ENCODE assay signal across 12 cellular contexts in genomic region chr14:90111895-90112534, GRCh38. TPM values are rescaled to one million over a fixed set of nuclear protein-coding genes. Genes with fewer than 3 reads are reported as not detected.
DNase-seq lines count a peak whose midpoint lies in the region; ATAC-seq and TF ChIP-seq lines count a peak whose summit lies in the region.
"Had no signal": no experiment of that assay in that cellular context is flagged by ENCODE, and none has a peak within 500 bp of the region (broad histone marks: within the 10 kb centered on the region; RNA-seq: fewer than 3 reads in every experiment).

No MANE protein-coding gene starts in this region.

- no peak for TF ChIP-seq CTCF in PC-9 (conservative IDR thresholded peaks at IDR 0.05)

- H3K27ac ChIP-seq in PC-9: no peak overlapping the region
- H3K27ac ChIP-seq: SJCRH30 had no signal

- ATAC-seq in esophagus mucosa (peak; percentile 81), GM19328 (IDR thresholded peaks at IDR 0.05; ENCODE audit: unreplicated experiment) (no peak)
- ATAC-seq: right cardiac atrium had no signal

- POLR2A ChIA-PET in PC-9 (lab: Charles Lee; ENCODE audit: unreplicated experiment): no interaction called here

- no peaks in the 10 kb centered on the region for H4K20me1 ChIP-seq in PC-9 (ENCODE audit: insufficient read depth)

- no peaks in the 10 kb centered on the region for H3K9me2 ChIP-seq in PC-9 (ENCODE audit: insufficient read depth)

- no peaks in the 10 kb centered on the region for H3K79me2 ChIP-seq in PC-9 (ENCODE audit: low read depth)

- intact Hi-C loops in PC-9 (cut with micrococcal nuclease; ENCODE audit: unreplicated experiment): no loop called here

- DNase-seq in GM04504 (ENCODE audit: low read depth): peak; percentile 28
- DNase-seq in PC-9: peak in 1 of 2 experiments; percentile 64
- peak; percentile 65 for DNase-seq in skeletal muscle cell (ENCODE audit: low read depth)
- DNase-seq in NCI-H510A treated with DMSO at 0.1 percent for 48 hours (lab: John Stamatoyannopoulos, UW): no peak
- DNase-seq in NCI-H748 treated with DMSO at 0.1 percent for 48 hours (lab: John Stamatoyannopoulos, UW): no peak
- DNase-seq: activated B cell treated with CpG ODN at 0.5 μM for 24 hours; activated T-cell treated with anti-CD3 and anti-CD28 coated beads, Interleukin-2, amount 50 U/mL, for 1 hour; NCI-H1105 treated with DMSO at 0.1 percent for 48 hours; right cardiac atrium; SJCRH30 had no signal

- no peaks in the 10 kb centered on the region for H3K9me3 ChIP-seq in PC-9 (ENCODE audit: insufficient read depth, low read depth)
- H3K9me3 ChIP-seq: SJCRH30 had no signal

- CTCF ChIA-PET in PC-9 (lab: Charles Lee): no interaction called here

- H3K4me3 ChIP-seq in PC-9: no peak overlapping the region
- H3K4me3 ChIP-seq in skeletal muscle cell (ENCODE audit: low read depth, low read length): no peak overlapping the region
- H3K4me3 ChIP-seq: SJCRH30 had no signal

- H3K4me1 ChIP-seq in PC-9 (replicated peaks; ENCODE audit: insufficient read depth): peaks cover 10% of the 10 kb centered on the region; the same call in 1 of the 2 replicates
- H3K4me1 ChIP-seq: SJCRH30 had no signal

- H3K4me2 ChIP-seq in PC-9: peak overlapping the region; percentile 35; the same call in 1 of the 2 replicates

- H3F3A ChIP-seq in PC-9 (ENCODE audit: insufficient read depth, low read depth): no peaks in the 10 kb centered on the region

- H2AFZ ChIP-seq in PC-9: no peak overlapping the region

- H3K27me3 ChIP-seq in PC-9 (ENCODE audit: insufficient read depth, low read depth): no peaks in the 10 kb centered on the region
- H3K27me3 ChIP-seq: SJCRH30 had no signal

- H3K36me3 ChIP-seq in PC-9 (ENCODE audit: low read depth): no peaks in the 10 kb centered on the region
- H3K36me3 ChIP-seq: SJCRH30 had no signal

- BruUV-seq in PC-9 (replicated peaks; lab: Mats Ljungman, UMichigan): no TSS peak

RNA-seq across cellular contexts. Expression of gene KCNK13, which starts 50.2 kb away (rescaled TPM):
- total RNA-seq in PC-9 (2021) (not detected in 2 replicates), esophagus mucosa (0.28 TPM)
- total RNA-seq: activated B cell treated with CpG ODN at 0.5 μM for 24 hours had no signal

Comparison
In these comparisons a context has a peak if more than half of its experiments do, and no peak if none do; other contexts are left out.
1. DNase-seq: peak in GM04504 (single experiment) and skeletal muscle cell (single experiment); none in NCI-H510A treated with DMSO at 0.1 percent for 48 hours (single experiment) and NCI-H748 treated with DMSO at 0.1 percent for 48 hours (single experiment).